Comparison of ENCODE assay signal across 13 cellular contexts in the genomic region with DNA sequence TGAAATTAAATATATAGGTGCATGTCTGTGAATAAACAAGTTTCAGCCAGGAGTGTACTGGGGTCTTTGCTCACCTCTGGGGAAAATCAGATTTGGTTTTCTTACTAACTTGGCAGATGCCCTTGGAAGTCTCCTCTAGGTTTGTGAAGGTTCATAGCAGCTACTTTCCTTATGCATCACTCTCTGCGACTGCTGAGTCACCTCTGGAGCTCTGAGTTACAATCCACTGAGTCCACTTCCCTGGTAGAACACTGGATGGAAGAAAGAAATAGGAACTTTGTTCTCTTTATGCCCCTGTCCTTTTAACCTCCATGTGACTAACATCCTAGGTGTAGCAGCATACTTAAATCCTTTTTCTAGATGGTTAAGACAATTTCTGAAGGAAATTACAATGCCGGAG. TPM values are rescaled to one million over a fixed set of nuclear protein-coding genes. Genes with fewer than 3 reads are reported as not detected.
DNase-seq lines count a peak whose midpoint lies in the region; ATAC-seq, FAIRE-seq and TF ChIP-seq lines count a peak whose summit lies in the region.
"Had no signal": no experiment of that assay in that cellular context is flagged by ENCODE, and none has a peak within 500 bp of the region (broad histone marks: within the 10 kb centered on the region; RNA-seq: fewer than 3 reads in every experiment).

No MANE protein-coding gene starts in this region.

- intact Hi-C loops in HepG2 (cut with micrococcal nuclease; ENCODE audit: unreplicated experiment): no loop called here
- intact Hi-C loops in right lobe of liver (cut with DNase I): no loop called here
- intact Hi-C loops in right cardiac atrium (cut with DNase I): no loop called here

- DNase-seq in HepG2 (ENCODE audit: low spot score) (no peak), right lobe of liver (no peak), NCI-H226 (peak; percentile 69), dedifferentiated amniotic fluid mesenchymal stem cell (ENCODE audit: extremely low spot score) (peak; percentile 66), stromal cell of bone marrow (ENCODE audit: low read depth) (peak; percentile 59), DMS 273 treated with DMSO at 0.1 percent for 48 hours (lab: John Stamatoyannopoulos, UW) (no peak), right cardiac atrium (no peak)
- DNase-seq: CD4-positive, CD25-positive, alpha-beta regulatory T cell; cortex of kidney; NCI-H2029 treated with DMSO at 0.1 percent for 48 hours; stimulated activated CD8-positive, alpha-beta memory T cell treated with anti-CD3 and anti-CD28 coated beads, Interleukin-4, amount 100 ng/mL, for 48 hours; T-helper 9 cell had no signal

- H3K27me3 ChIP-seq in HepG2 (ENCODE audit: control insufficient read depth in 1 of 2, insufficient read depth in 2 of 2, low read length in 2 of 2) (no peaks in the 10 kb centered on the region), right lobe of liver (no peaks in the 10 kb centered on the region), right cardiac atrium (ENCODE audit: control insufficient read depth, insufficient read depth) (no peaks in the 10 kb centered on the region)

- H3K4me2 ChIP-seq in HepG2 (ENCODE audit: low read depth, low read length): no peak overlapping the region

- CTCF ChIA-PET in HepG2 (lab: Yijun Ruan, JAX; ENCODE audit: low intra/inter-chr PET ratio, low total read pairs): no interaction called here

- H2AFZ ChIP-seq in HepG2 (ENCODE audit: low read length): no peak overlapping the region

- H3K27ac ChIP-seq in HepG2 (ENCODE audit: extremely low read length, insufficient read depth, low read length) (no peak overlapping the region), right lobe of liver (no peak overlapping the region), right cardiac atrium (ENCODE audit: low read length) (no peak overlapping the region)

- in situ Hi-C loops in HepG2 (cut with HindIII; ENCODE audit: extremely low pct_ligation_motif_present, low pct_unique_long_range_greater_than_20kb): no loop called here

- no peak overlapping the region for H3K9ac ChIP-seq in HepG2 (ENCODE audit: insufficient read depth, low read depth, low read length)

- no peak for TF ChIP-seq CTCF in HepG2 (CRISPR knock-in tag; IDR thresholded peaks at IDR 0.05)
- no peak for TF ChIP-seq CTCF in right lobe of liver (IDR thresholded peaks at IDR 0.05)

- WGBS in HepG2 (ENCODE audit: low lambda C conversion rate): 49% methylated on average over 2 of the region's 2 CpGs
- 58% methylated on average over 2 of the region's 2 CpGs for WGBS in right lobe of liver (ENCODE audit: insufficient coverage, low coverage, low lambda C conversion rate, missing lambda C conversion rate)
- WGBS in right cardiac atrium: 88% methylated on average over 2 of the region's 2 CpGs

- BruUV-seq in HepG2 (replicated peaks; lab: Mats Ljungman, UMichigan): no TSS peak

- no peaks in the 10 kb centered on the region for H3K36me3 ChIP-seq in HepG2 (replicated peaks in 1 of 2; ENCODE audit: control insufficient read depth in 1 of 2, insufficient read depth in 2 of 2, low read length in 2 of 2)
- H3K36me3 ChIP-seq in right lobe of liver: no peaks in the 10 kb centered on the region

- H3K79me2 ChIP-seq in HepG2 (ENCODE audit: insufficient read depth, low read length): no peaks in the 10 kb centered on the region

- TF ChIP-seq RAD21 in HepG2 (CRISPR knock-in tag; IDR thresholded peaks at IDR 0.05): no peak

- no peak for TF ChIP-seq EP300 in HepG2 (IDR thresholded peaks at IDR 0.05; ENCODE audit: low read depth in 2 of 2, low read length in 2 of 2)
- no peak for TF ChIP-seq EP300 in HepG2 (CRISPR knock-in tag; IDR thresholded peaks at IDR 0.05; ENCODE audit: borderline replicate concordance)

- ATAC-seq in HepG2 (no peak), right lobe of liver (no peak), right cardiac atrium (no peak), HG03442 (IDR thresholded peaks at IDR 0.05; ENCODE audit: unreplicated experiment) (no peak)

- H3K9me3 ChIP-seq in HepG2 (ENCODE audit: low read length) (no peaks in the 10 kb centered on the region), right lobe of liver (no peaks in the 10 kb centered on the region), right cardiac atrium (ENCODE audit: control insufficient read depth, low read length) (no peaks in the 10 kb centered on the region)

- H3K4me1 ChIP-seq in HepG2 (ENCODE audit: insufficient read depth, low read length): no peaks in the 10 kb centered on the region
- H3K4me1 ChIP-seq in right lobe of liver: no peaks in the 10 kb centered on the region
- H3K4me1 ChIP-seq in right cardiac atrium (ENCODE audit: control insufficient read depth, insufficient read depth, low read length): no peaks in the 10 kb centered on the region

- H4K20me1 ChIP-seq in HepG2 (ENCODE audit: insufficient read depth, low read length): no peaks in the 10 kb centered on the region

- no peak for FAIRE-seq in HepG2 (lab: Jason Lieb, UNC)

- H3K4me3 ChIP-seq in HepG2 (replicated peaks in 1 of 3; ENCODE audit: insufficient read depth in 1 of 3, low read depth in 2 of 3, low read length in 3 of 3): no peak overlapping the region
- no peak overlapping the region for H3K4me3 ChIP-seq in right lobe of liver
- H3K4me3 ChIP-seq in right cardiac atrium (ENCODE audit: low read length): no peak overlapping the region

- TF ChIP-seq POLR2A in HepG2 (IDR thresholded peaks at IDR 0.05; ENCODE audit: insufficient read depth in 1 of 2, low read depth in 2 of 2, low read length in 2 of 2): no peak
- no peak for TF ChIP-seq POLR2A in right lobe of liver (IDR thresholded peaks at IDR 0.05)

- POLR2A ChIA-PET in HepG2 (lab: Yijun Ruan, JAX): no interaction called here

TF ChIP-seq in HepG2, 621 proteins besides CTCF, POLR2A, EP300 and RAD21:
- TF ChIP-seq ISX (CRISPR knock-in tag; conservative IDR thresholded peaks at IDR 0.05) (no peak), NFE2L2 (IDR thresholded peaks at IDR 0.05; ENCODE audit: low read length) (0 out of 2 replicates have a peak, but pooled peaks have one; percentile 44)
TF ChIP-seq in HepG2: peak in this region for 1.

RNA-seq across cellular contexts. Expression of gene FASLG, which starts 4.4 kb away (rescaled TPM):
- total RNA-seq in HepG2 (2016; rRNA removed; fragmentation: Illumina TruSeq; extraction: Trizol) (not detected in 2 replicates), right lobe of liver (under 1 TPM in 4 of 6 experiments, not detected in 2; 0.15 to 0.51 (median 0.31) TPM), right cardiac atrium (under 1 TPM in 2 of 4 donors, not detected in 2; 0.12 to 0.29 TPM)
- not detected in 2 replicates for total RNA-seq in HepG2 (2016; cell fraction: cytosol; rRNA removed; fragmentation: Illumina TruSeq; extraction: Trizol; ENCODE audit: low read depth)
- total RNA-seq in HepG2 (2016; cell fraction: insoluble cytoplasmic fraction; rRNA removed; fragmentation: Illumina TruSeq; extraction: Trizol): not detected in 2 replicates
- total RNA-seq in HepG2 (2016; cell fraction: membrane; rRNA removed; fragmentation: Illumina TruSeq; extraction: Trizol): not detected in 2 replicates
- not detected in 2 replicates for total RNA-seq in HepG2 (2016; cell fraction: nucleus; rRNA removed; fragmentation: Illumina TruSeq; extraction: Trizol)
- polyA plus RNA-seq in HepG2 (2011; rRNA removed) (0.08 TPM in 1 of 2 replicates, not detected in the other), right cardiac atrium (0.07 TPM)
- polyA plus RNA-seq in HepG2 (2011; cell fraction: cytosol; rRNA removed): not detected in 2 replicates
- polyA plus RNA-seq in HepG2 (2011; cell fraction: nucleus; rRNA removed): not detected in 2 replicates
- polyA plus RNA-seq in HepG2 (2012): not detected in 2 replicates
- not detected in 2 replicates for polyA plus RNA-seq in HepG2 (2016; cell fraction: cytosol; fragmentation: Illumina TruSeq; extraction: Trizol; ENCODE audit: low read depth)
- polyA plus RNA-seq in HepG2 (2016; cell fraction: insoluble cytoplasmic fraction; fragmentation: Illumina TruSeq; extraction: Trizol; ENCODE audit: low read depth): not detected in 2 replicates
- not detected in 2 replicates for polyA plus RNA-seq in HepG2 (2016; cell fraction: membrane; fragmentation: Illumina TruSeq; extraction: Trizol; ENCODE audit: low read depth)
- not detected in 2 replicates for polyA plus RNA-seq in HepG2 (2016; cell fraction: nucleus; fragmentation: Illumina TruSeq; extraction: Trizol; ENCODE audit: insufficient read depth, low read depth)
- not detected in 2 replicates for polyA minus RNA-seq in HepG2 (2011; rRNA and poly(A)+ RNA removed; ENCODE audit: low replicate concordance)
- not detected in 2 replicates for polyA minus RNA-seq in HepG2 (2011; cell fraction: cytosol; rRNA and poly(A)+ RNA removed)
- not detected in 2 replicates for polyA minus RNA-seq in HepG2 (2011; cell fraction: nucleus; rRNA and poly(A)+ RNA removed)

Comparison
In these comparisons a context has a peak if more than half of its experiments do, and no peak if none do; other contexts are left out.
1. DNase-seq: peak in NCI-H226 (single experiment), dedifferentiated amniotic fluid mesenchymal stem cell (single experiment) and stromal cell of bone marrow (single experiment); none in HepG2 (single experiment), right lobe of liver (0 of 3), DMS 273 treated with DMSO at 0.1 percent for 48 hours (single experiment) and right cardiac atrium (0 of 3).